ENCODE assay signal across 8 cellular contexts in genomic region chr7:64562246-64562620, GRCh38. TPM values are rescaled to one million over a fixed set of nuclear protein-coding genes. Genes with fewer than 3 reads are reported as not detected.
DNase-seq lines count a peak whose midpoint lies in the region; ATAC-seq and TF ChIP-seq lines count a peak whose summit lies in the region.

No MANE protein-coding gene starts in this region.

- ATAC-seq in GM21576 (IDR thresholded peaks at IDR 0.05; ENCODE audit: unreplicated experiment) (no peak), HG03432 (IDR thresholded peaks at IDR 0.05; ENCODE audit: unreplicated experiment) (no peak)

- peaks cover 0 to 3% of the 10 kb centered on the region in 2 donors for H3K36me3 ChIP-seq in muscle layer of duodenum (ENCODE audit: control insufficient read depth in 1 of 2, insufficient read depth in 2 of 2, low read length in 2 of 2)

- H3K4me3 Mint-ChIP-seq in CD14-positive monocyte (peak overlapping the region; percentile 100), IgD-negative memory B cell (peak overlapping the region; percentile 98 to 100 (median 99))

- DNase-seq in CD14-positive monocyte (ENCODE audit: low spot score): no peak
- DNase-seq in caudate nucleus (lab: John Stamatoyannopoulos, UW): no peak
- DNase-seq in activated effector memory CD4-positive, alpha-beta T cell treated with Interleukin-2 at 50 U/mL for 16 hours: no peak
- no peak for DNase-seq in dermis blood vessel endothelial cell

- H3K27ac ChIP-seq in caudate nucleus (ENCODE audit: low read depth, low read length) (peak overlapping the region; percentile 76), muscle layer of duodenum (ENCODE audit: low read length) (peak overlapping the region; percentile 69)

- no peaks in the 10 kb centered on the region for H3K9me3 ChIP-seq in muscle layer of duodenum (ENCODE audit: control insufficient read depth in 1 of 2, low read length in 2 of 2)

- peaks cover 12 to 32% of the 10 kb centered on the region in 2 donors for H3K36me3 Mint-ChIP-seq in CD14-positive monocyte
- peaks cover 16% of the 10 kb centered on the region for H3K36me3 Mint-ChIP-seq in IgD-negative memory B cell

- no peak for TF ChIP-seq CTCF in CD14-positive monocyte (IDR thresholded peaks at IDR 0.05)

- intact Hi-C loops in CD14-positive monocyte (cut with micrococcal nuclease): loop anchor here (5.0 to 10.0 kb wide), 4 partner anchors 105 to 635 kb away; partner anchors contain the start of genes ZNF736 (in 2 of the 2), ZNF107 (in 1 of the 2) and ZNF273 (in 1 of the 2)

- H3K4me1 Mint-ChIP-seq in CD14-positive monocyte (peaks cover 11% of the 10 kb centered on the region), IgD-negative memory B cell (peaks cover 21 to 31% (median 23%) of the 10 kb centered on the region in 3 donors)

- H3K27me3 Mint-ChIP-seq in CD14-positive monocyte (ENCODE audit: low read depth in 3 of 3): peaks cover 2 to 5% (median 4%) of the 10 kb centered on the region in 3 donors
- no peaks in the 10 kb centered on the region for H3K27me3 Mint-ChIP-seq in IgD-negative memory B cell

- peak overlapping the region; percentile 85 to 100 for H3K4me3 ChIP-seq in muscle layer of duodenum (ENCODE audit: low read depth in 1 of 2, low read length in 2 of 2)

- H3K9me3 Mint-ChIP-seq in CD14-positive monocyte (peaks cover 23 to 74% (median 54%) of the 10 kb centered on the region in 7 donors), IgD-negative memory B cell (peaks cover 2 to 4% (median 3%) of the 10 kb centered on the region in 3 donors)

- peaks cover 0 to 10% of the 10 kb centered on the region in 2 donors for H3K4me1 ChIP-seq in muscle layer of duodenum (ENCODE audit: control insufficient read depth in 1 of 2, insufficient read depth in 2 of 2, low read length in 2 of 2)

- no peaks in the 10 kb centered on the region for H3K27me3 ChIP-seq in muscle layer of duodenum (ENCODE audit: low read depth, low read length)

- H3K27ac Mint-ChIP-seq in CD14-positive monocyte (peak overlapping the region; percentile 92 to 96 (median 95)), IgD-negative memory B cell (peak overlapping the region; percentile 92 to 99 (median 97))

RNA-seq across cellular contexts. Expression of gene ZNF680, which starts 0.6 kb away (rescaled TPM):
- 1 to 10 TPM; 1.5 to 1.6 TPM for polyA plus RNA-seq in CD14-positive monocyte
- 10.4 TPM for polyA plus RNA-seq in IgD-negative memory B cell
- 12.6 and 19.2 TPM in 2 replicates for total RNA-seq in dermis blood vessel endothelial cell
